Comparison of ENCODE assay signal across 28 cellular contexts in the genomic region with DNA sequence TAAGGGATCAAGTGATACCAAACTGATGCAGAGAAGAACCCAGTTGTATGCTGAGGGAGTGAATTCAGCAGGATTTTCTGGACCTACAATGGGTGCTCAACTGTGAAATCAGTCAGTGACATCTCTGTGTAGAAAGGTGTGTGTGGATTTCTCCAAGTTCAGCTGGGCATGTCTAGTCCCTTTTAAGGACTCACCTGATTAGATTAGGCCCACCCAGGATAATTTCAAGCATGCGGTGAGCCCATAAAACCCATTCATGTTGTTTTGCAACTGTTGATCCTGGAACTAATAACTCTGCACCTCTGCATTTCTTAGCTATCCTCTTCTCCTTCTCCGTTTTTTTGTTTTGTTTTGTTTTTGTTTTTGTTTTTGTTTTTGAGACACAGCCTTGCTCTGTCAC.
"Had no signal": no experiment of that assay in that cellular context is flagged by ENCODE, and none has a peak within 500 bp of the region (broad histone marks: within the 10 kb centered on the region; RNA-seq: fewer than 3 reads in every experiment).

No MANE protein-coding gene starts in this region.

- DNase-seq: activated CD4-positive, alpha-beta memory T cell treated with anti-CD3 and anti-CD28 coated beads for 36 hours; activated CD4-positive, alpha-beta T cell treated with anti-CD3 and anti-CD28 coated beads, Interleukin-2, amount 10 ng/mL, durations not matched to agents 7 days and 5 days; activated CD4-positive, CD25-positive, alpha-beta regulatory T cell; activated gamma-delta T cell treated with Interleukin-2 at 50 U/mL for 16 hours; activated naive CD4-positive, alpha-beta T cell treated with anti-CD3 and anti-CD28 coated beads, Interleukin-2, amount 10 ng/mL, durations not matched to agents 7 days and 5 days; activated naive CD8-positive, alpha-beta T cell treated with anti-CD3 and anti-CD28 coated beads for 36 hours; activated T-cell treated with anti-CD3 and anti-CD28 coated beads for 4 hours; activated T-cell treated with anti-CD3 and anti-CD28 coated beads, Interleukin-2, amount 50 U/mL, for 48 hours; anterior cingulate cortex; caudate nucleus; KBM-7; MV-4-11; NCI-H1105; NCI-H1436; NCI-H1694 treated with DMSO at 0.1 percent for 48 hours; NCI-H2029 treated with DMSO at 0.1 percent for 48 hours; NCI-H345; NCI-H510A; NCI-H69; PC-3; SHP77 treated with DMSO at 0.1 percent for 48 hours; T-cell; T-helper 2 cell; T1000 had no signal

- H3K27ac Mint-ChIP-seq: activated CD4-positive, alpha-beta memory T cell treated with anti-CD3 and anti-CD28 coated beads for 36 hours; activated CD4-positive, alpha-beta T cell treated with anti-CD3 and anti-CD28 coated beads, Interleukin-2, amount 10 ng/mL, durations not matched to agents 7 days and 5 days; activated naive CD4-positive, alpha-beta T cell treated with anti-CD3 and anti-CD28 coated beads, Interleukin-2, amount 10 ng/mL, durations not matched to agents 7 days and 5 days; activated naive CD8-positive, alpha-beta T cell treated with anti-CD3 and anti-CD28 coated beads for 36 hours; activated T-helper 2 cell treated with anti-CD3 and anti-CD28 coated beads, Interferon-gamma antibody, Interleukin-2, Interleukin-4, amounts not matched to agents 10 μg/mL and 5 μg/mL and 100 μg/mL, durations not matched to agents 14 hours and 24 hours and 36 hours had no signal

- H3K4me3 Mint-ChIP-seq: activated CD4-positive, alpha-beta memory T cell treated with anti-CD3 and anti-CD28 coated beads for 36 hours; activated CD4-positive, alpha-beta T cell treated with anti-CD3 and anti-CD28 coated beads, Interleukin-2, amount 10 ng/mL, durations not matched to agents 7 days and 5 days; activated naive CD4-positive, alpha-beta T cell treated with anti-CD3 and anti-CD28 coated beads, Interleukin-2, amount 10 ng/mL, durations not matched to agents 7 days and 5 days; activated naive CD8-positive, alpha-beta T cell treated with anti-CD3 and anti-CD28 coated beads for 36 hours; T-cell had no signal

- FAIRE-seq: RCC 7860, TTC549 had no signal

- H3K27me3 ChIP-seq: breast epithelium had no signal

- H3K27ac ChIP-seq: breast epithelium had no signal

- H3K9me3 Mint-ChIP-seq: activated CD4-positive, alpha-beta T cell treated with anti-CD3 and anti-CD28 coated beads, Interleukin-2, amount 10 ng/mL, durations not matched to agents 7 days and 5 days; activated naive CD4-positive, alpha-beta T cell treated with anti-CD3 and anti-CD28 coated beads, Interleukin-2, amount 10 ng/mL, durations not matched to agents 7 days and 5 days; activated naive CD8-positive, alpha-beta T cell treated with anti-CD3 and anti-CD28 coated beads for 36 hours; activated T-helper 2 cell treated with anti-CD3 and anti-CD28 coated beads, Interferon-gamma antibody, Interleukin-2, Interleukin-4, amounts not matched to agents 10 μg/mL and 5 μg/mL and 100 μg/mL, durations not matched to agents 14 hours and 24 hours and 36 hours; T-cell had no signal

- H3K36me3 ChIP-seq: breast epithelium had no signal

- H3K9me3 ChIP-seq: breast epithelium had no signal

- H3K4me1 ChIP-seq: breast epithelium had no signal

- H3K4me3 ChIP-seq: breast epithelium had no signal

- ATAC-seq: PC-3, T-cell had no signal

- H3K27me3 Mint-ChIP-seq: activated CD4-positive, alpha-beta memory T cell treated with anti-CD3 and anti-CD28 coated beads for 36 hours; activated CD4-positive, alpha-beta T cell treated with anti-CD3 and anti-CD28 coated beads, Interleukin-2, amount 10 ng/mL, durations not matched to agents 7 days and 5 days; T-cell had no signal
